In genomic region chr1:116356673-116357072, GRCh38 we compare ENCODE assay signal across 20 cellular contexts. TPM values are rescaled to one million over a fixed set of nuclear protein-coding genes. Genes with fewer than 3 reads are reported as not detected.
DNase-seq lines count a peak whose midpoint lies in the region; ATAC-seq, FAIRE-seq and TF ChIP-seq lines count a peak whose summit lies in the region.
"Had no signal": no experiment of that assay in that cellular context is flagged by ENCODE, and none has a peak within 500 bp of the region (broad histone marks: within the 10 kb centered on the region; RNA-seq: fewer than 3 reads in every experiment).

No MANE protein-coding gene starts in this region.

- peak; percentile 27 for FAIRE-seq in GM12878 (lab: Jason Lieb, UNC)

- in situ Hi-C loops in GM12878 (cut with MboI): no loop called here

- H3K27ac Mint-ChIP-seq in CD4-positive, CD25-positive, alpha-beta regulatory T cell: peak overlapping the region in 2 of 3 donors; percentile 11 to 68
- H3K27ac Mint-ChIP-seq: activated naive CD8-positive, alpha-beta T cell treated with anti-CD3 and anti-CD28 coated beads, Interleukin-2, amount 10 ng/mL, durations not matched to agents 7 days and 5 days; activated T-helper 17 cell treated with anti-CD3 and anti-CD28 coated beads, Interleukin-2, amount 50 U/mL, for 72 hours; GM23338 had no signal

- H3K4me3 Mint-ChIP-seq in CD4-positive, CD25-positive, alpha-beta regulatory T cell: no peak overlapping the region
- H3K4me3 Mint-ChIP-seq: activated CD4-positive, alpha-beta T cell treated with anti-CD3 and anti-CD28 coated beads for 36 hours; activated naive CD8-positive, alpha-beta T cell treated with anti-CD3 and anti-CD28 coated beads, Interleukin-2, amount 10 ng/mL, durations not matched to agents 7 days and 5 days; activated T-helper 17 cell treated with anti-CD3 and anti-CD28 coated beads, Interleukin-2, amount 50 U/mL, for 72 hours; GM23338 had no signal

- BruUV-seq in GM12878 (replicated peaks; lab: Mats Ljungman, UMichigan): no TSS peak

- RAD21 ChIA-PET in GM12878 (lab: Charles Lee; ENCODE audit: unreplicated experiment): interaction anchor here (3.9 kb wide), 1 partner anchor 128 kb away, joined by 40 read pairs; no protein-coding TSS in a partner anchor

- H3K4me1 Mint-ChIP-seq in CD4-positive, CD25-positive, alpha-beta regulatory T cell: peaks cover 21 to 47% (median 26%) of the 10 kb centered on the region in 4 donors

- H3K36me3 Mint-ChIP-seq in CD4-positive, CD25-positive, alpha-beta regulatory T cell: no peaks in the 10 kb centered on the region
- H3K36me3 Mint-ChIP-seq: activated naive CD8-positive, alpha-beta T cell treated with anti-CD3 and anti-CD28 coated beads, Interleukin-2, amount 10 ng/mL, durations not matched to agents 7 days and 5 days had no signal

- WGBS in GM12878 (ENCODE audit: insufficient coverage, insufficient replicate concordance, low lambda C conversion rate, missing lambda C conversion rate): 20% methylated on average over 2 of the region's 2 CpGs

- no peak for TF ChIP-seq CTCF in GM12878 (IDR thresholded peaks at IDR 0.05 in 2 of 3, conservative IDR thresholded peaks at IDR 0.05 in 1 of 3; ENCODE audit: control insufficient read depth in 2 of 3, extremely low read depth in 1 of 3, insufficient read depth in 1 of 3, low read depth in 3 of 3, low read length in 3 of 3)

- no peak for ATAC-seq in CD4-positive, CD25-positive, alpha-beta regulatory T cell (ENCODE audit: low read depth in 2 of 2)
- no peak for ATAC-seq in GM12878
- ATAC-seq in GM21447 (IDR thresholded peaks at IDR 0.05; ENCODE audit: unreplicated experiment): no peak
- ATAC-seq: activated CD4-positive, alpha-beta T cell treated with anti-CD3 and anti-CD28 coated beads for 36 hours; GM23338 had no signal

- no peaks in the 10 kb centered on the region for H3K9me3 ChIP-seq in CD4-positive, CD25-positive, alpha-beta regulatory T cell (ENCODE audit: control insufficient read depth in 2 of 2, low read length in 2 of 2)
- no peaks in the 10 kb centered on the region for H3K9me3 ChIP-seq in GM12878 (replicated peaks; ENCODE audit: control insufficient read depth, insufficient read depth, low read length)
- H3K9me3 ChIP-seq: breast epithelium, SJCRH30, thoracic aorta had no signal

- H4K20me1 ChIP-seq in GM12878 (ENCODE audit: control insufficient read depth, insufficient read depth): no peaks in the 10 kb centered on the region

- H3K27me3 ChIP-seq in CD4-positive, CD25-positive, alpha-beta regulatory T cell (ENCODE audit: control insufficient read depth, insufficient read depth, low read length): no peaks in the 10 kb centered on the region
- H3K27me3 ChIP-seq in GM12878 (replicated peaks in 1 of 2; ENCODE audit: control insufficient read depth in 2 of 2, insufficient read depth in 2 of 2, low read length in 1 of 2): no peaks in the 10 kb centered on the region
- H3K27me3 ChIP-seq: breast epithelium, SJCRH30 had no signal

- no peak overlapping the region for H2AFZ ChIP-seq in GM12878 (ENCODE audit: control insufficient read depth, low read depth, low read length)

- H3K79me2 ChIP-seq in GM12878 (ENCODE audit: control insufficient read depth, insufficient read depth, low read length): no peaks in the 10 kb centered on the region

- SMC1A ChIA-PET in GM12878 (lab: Charles Lee; ENCODE audit: uncharacterized antibody, unreplicated experiment): interaction anchor here (0.6 to 1.8 kb wide), 2 partner anchors 10 to 129 kb away, joined by 4 to 7 read pairs; no protein-coding TSS in a partner anchor

- no peak for TF ChIP-seq POLR2A in GM12878 (IDR thresholded peaks at IDR 0.05; ENCODE audit: low read depth, low read length)

- no peaks in the 10 kb centered on the region for H3K36me3 ChIP-seq in CD4-positive, CD25-positive, alpha-beta regulatory T cell (ENCODE audit: control insufficient read depth, insufficient read depth, low read length)
- no peaks in the 10 kb centered on the region for H3K36me3 ChIP-seq in GM12878 (ENCODE audit: control insufficient read depth in 2 of 2, insufficient read depth in 2 of 2, low read length in 1 of 2)
- H3K36me3 ChIP-seq: breast epithelium, SJCRH30, thoracic aorta had no signal

- peaks cover 7% of the 10 kb centered on the region for H3K4me1 ChIP-seq in CD4-positive, CD25-positive, alpha-beta regulatory T cell (ENCODE audit: control insufficient read depth, insufficient read depth, low read length, poor library complexity, severe bottlenecking)
- H3K4me1 ChIP-seq in GM12878 (ENCODE audit: control insufficient read depth, insufficient read depth, low read length): no peaks in the 10 kb centered on the region
- H3K4me1 ChIP-seq: breast epithelium, SJCRH30 had no signal

- no peak overlapping the region for H3K4me3 ChIP-seq in CD4-positive, CD25-positive, alpha-beta regulatory T cell (ENCODE audit: low read depth, low read length)
- no peak overlapping the region for H3K4me3 ChIP-seq in GM12878
- H3K4me3 ChIP-seq: breast epithelium, GM23338, SJCRH30, thoracic aorta had no signal

- intact Hi-C loops in GM12878 (cut with micrococcal nuclease; ENCODE audit: unreplicated experiment): no loop called here

- TF ChIP-seq RAD21 in GM12878 (IDR thresholded peaks at IDR 0.05; ENCODE audit: insufficient read depth, low read depth, low read length): no peak

- POLR2A ChIA-PET in GM12878 (lab: Charles Lee): no interaction called here

- no peak for TF ChIP-seq EP300 in GM12878 (IDR thresholded peaks at IDR 0.05; ENCODE audit: borderline replicate concordance in 1 of 2, control insufficient read depth in 1 of 2, low read depth in 2 of 2, low read length in 2 of 2)

- peaks cover 10% of the 10 kb centered on the region for H3K27me3 Mint-ChIP-seq in CD4-positive, CD25-positive, alpha-beta regulatory T cell
- H3K27me3 Mint-ChIP-seq: activated CD4-positive, alpha-beta T cell treated with anti-CD3 and anti-CD28 coated beads for 36 hours; activated naive CD8-positive, alpha-beta T cell treated with anti-CD3 and anti-CD28 coated beads, Interleukin-2, amount 10 ng/mL, durations not matched to agents 7 days and 5 days; activated T-helper 17 cell treated with anti-CD3 and anti-CD28 coated beads, Interleukin-2, amount 50 U/mL, for 72 hours had no signal

- H3K9me3 Mint-ChIP-seq in CD4-positive, CD25-positive, alpha-beta regulatory T cell: no peaks in the 10 kb centered on the region
- H3K9me3 Mint-ChIP-seq: activated T-helper 17 cell treated with anti-CD3 and anti-CD28 coated beads, Interleukin-2, amount 50 U/mL, for 72 hours; GM23338 had no signal

- H3K4me2 ChIP-seq in GM12878 (ENCODE audit: control insufficient read depth, insufficient read depth): no peak overlapping the region
- H3K4me2 ChIP-seq: GM23338 had no signal

- DNase-seq in CD4-positive, CD25-positive, alpha-beta regulatory T cell: no peak
- DNase-seq in M059J (ENCODE audit: low read depth) (peak; percentile 69), GM12878 (ENCODE audit: low read depth, low spot score) (no peak), iris pigment epithelial cell (ENCODE audit: low read depth) (peak; percentile 60), NCI-H2029 (lab: John Stamatoyannopoulos, UW) (no peak), NCI-H345 (lab: John Stamatoyannopoulos, UW) (no peak)
- no peak for DNase-seq in activated CD4-positive, CD25-positive, alpha-beta regulatory T cell treated with anti-CD3 and anti-CD28 coated beads, Interleukin-2, amount 50 U/mL, for 72 hours
- DNase-seq: activated CD4-positive, alpha-beta T cell treated with anti-CD3 and anti-CD28 coated beads for 36 hours; activated naive CD8-positive, alpha-beta T cell treated with anti-CD3 and anti-CD28 coated beads, Interleukin-2, amount 10 ng/mL, durations not matched to agents 7 days and 5 days; head of caudate nucleus; NCI-H1417; nucleus accumbens; SJCRH30; stimulated activated CD4-positive, alpha-beta T cell treated with anti-CD3 and anti-CD28 coated beads, Interleukin-15, amount 100 ng/mL, for 24 hours; T1000 had no signal

- H3K27ac ChIP-seq in CD4-positive, CD25-positive, alpha-beta regulatory T cell (ENCODE audit: insufficient read depth, low read length, poor library complexity, severe bottlenecking): no peak overlapping the region
- no peak overlapping the region for H3K27ac ChIP-seq in GM12878 (ENCODE audit: control insufficient read depth, insufficient read depth)
- H3K27ac ChIP-seq: breast epithelium, SJCRH30, thoracic aorta had no signal

- CTCF ChIA-PET in GM12878 (lab: Yijun Ruan, JAX): interaction anchor here (2.6 kb wide), 1 partner anchor 129 kb away, joined by 9 read pairs; no protein-coding TSS in a partner anchor

- no peak overlapping the region for H3K9ac ChIP-seq in GM12878 (ENCODE audit: control insufficient read depth, insufficient read depth, low read length)

TF ChIP-seq in GM12878, 131 proteins besides CTCF, POLR2A, EP300 and RAD21 (continues in another document):
- no peak for TF ChIP-seq SUPT20H (IDR thresholded peaks at IDR 0.05; ENCODE audit: borderline replicate concordance, control insufficient read depth, low read depth, low read length)

RNA-seq across cellular contexts. Expression of gene ATP1A1, which starts 16.4 kb away (rescaled TPM):
- total RNA-seq in CD4-positive, CD25-positive, alpha-beta regulatory T cell: 228 TPM
- 10 to 100 TPM; 52.4 to 63.8 (median 58.8) TPM for polyA plus RNA-seq in CD4-positive, CD25-positive, alpha-beta regulatory T cell
- 94.3 and 134 TPM in 2 replicates for total RNA-seq in M059J (2014; rRNA removed; shearing (Covaris generic))
- 448 and 474 TPM in 2 replicates for total RNA-seq in GM12878 (2013; cell fraction: nucleolus; rRNA removed)
- 247 and 262 TPM in 2 replicates for total RNA-seq in GM12878 (2014; rRNA removed)
- 122 and 125 TPM in 2 replicates for total RNA-seq in GM12878 (2014; rRNA removed; fragmentation: Illumina TruSeq; extraction: Trizol)
- total RNA-seq in GM12878 (2021): 359 and 374 TPM in 2 replicates
- polyA plus RNA-seq in GM12878 (2011; ENCODE audit: low read depth): 247 TPM
- polyA plus RNA-seq in GM12878 (2011; rRNA removed): 472 and 566 TPM in 2 replicates
- polyA plus RNA-seq in GM12878 (2011; cell fraction: cytosol; rRNA removed): 544 and 594 TPM in 2 replicates
- 334 and 377 TPM in 2 replicates for polyA plus RNA-seq in GM12878 (2011; cell fraction: nucleus; rRNA removed)
- 277 and 312 TPM in 2 replicates for polyA plus RNA-seq in GM12878 (2012)
- 348 and 375 TPM in 2 replicates for polyA plus RNA-seq in GM12878 (2014; fragmentation: Illumina TruSeq; extraction: Trizol)
- 100 to 1,000 TPM; 113 to 151 TPM for polyA plus RNA-seq in GM12878 (2014; fragmentation: Nextera tagmentation; extraction: Ambion mirVana)
- 324 and 340 TPM in 2 replicates for polyA plus RNA-seq in GM12878 (2014; rRNA removed)
- polyA plus RNA-seq in GM12878 (2016; fragmentation: Nextera tagmentation; extraction: Ambion mirVana): 100 to 1,000 TPM; 308 to 318 TPM
- polyA minus RNA-seq in GM12878 (2011; rRNA and poly(A)+ RNA removed): 882 and 896 TPM in 2 replicates
- polyA minus RNA-seq in GM12878 (2011; cell fraction: cytosol; rRNA and poly(A)+ RNA removed): 201 and 236 TPM in 2 replicates
- 193 and 239 TPM in 2 replicates for polyA minus RNA-seq in GM12878 (2011; cell fraction: nucleus; rRNA and poly(A)+ RNA removed)

Comparison
In these comparisons a context has a peak if more than half of its experiments do, and no peak if none do; other contexts are left out.
1. DNase-seq: peak in M059J (single experiment) and iris pigment epithelial cell (single experiment); none in CD4-positive, CD25-positive, alpha-beta regulatory T cell (0 of 3), GM12878 (single experiment), NCI-H2029 (single experiment), NCI-H345 (single experiment) and activated CD4-positive, CD25-positive, alpha-beta regulatory T cell treated with anti-CD3 and anti-CD28 coated beads, Interleukin-2, amount 50 U/mL, for 72 hours (single experiment).